In the genomic region with DNA sequence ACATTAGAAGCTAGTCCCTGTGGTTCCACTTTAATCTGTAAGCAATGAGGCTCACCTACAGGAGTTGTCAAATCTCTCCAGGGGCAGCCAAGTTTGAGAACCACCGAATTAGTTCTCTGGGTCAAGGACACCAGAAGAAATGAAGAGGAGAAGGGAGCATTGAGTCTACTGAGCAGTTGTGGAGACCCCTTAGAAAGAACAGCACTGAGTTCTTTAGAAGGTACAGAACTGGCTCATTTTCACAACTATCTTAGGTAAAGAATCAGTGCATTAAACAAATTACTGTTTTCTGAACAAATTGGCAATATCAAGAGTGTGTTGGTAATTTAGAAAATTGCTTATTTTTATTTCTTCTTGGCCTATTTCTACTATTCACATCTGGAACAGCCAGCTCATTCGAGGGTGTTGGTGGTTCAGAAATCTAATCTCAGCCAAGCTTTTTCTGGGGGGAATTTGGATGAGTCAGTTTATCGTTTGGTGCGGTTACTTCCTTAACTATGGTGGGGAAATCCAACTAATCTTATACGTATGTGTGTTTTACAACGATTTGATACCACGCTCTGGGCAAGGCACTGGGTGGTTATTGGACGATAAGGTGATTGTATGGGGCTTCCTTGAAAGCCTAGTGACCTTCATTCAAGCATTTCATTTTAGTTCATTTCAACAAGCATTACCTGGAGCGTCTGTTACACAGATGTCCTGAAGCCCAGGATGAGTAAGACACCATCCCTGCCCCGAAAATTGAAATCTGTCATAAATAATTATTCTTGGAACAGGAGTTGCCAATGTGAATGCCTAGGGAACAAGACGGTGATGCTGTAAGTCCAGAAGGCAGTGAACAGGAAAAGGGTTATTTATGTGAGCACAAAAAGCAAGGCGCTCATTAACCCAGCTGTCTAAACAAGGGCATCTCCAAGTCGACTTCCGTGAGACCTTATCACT, we compare ENCODE assay signal across 13 cellular contexts. TPM values are rescaled to one million over a fixed set of nuclear protein-coding genes. Genes with fewer than 3 reads are reported as not detected.
DNase-seq lines count a peak whose midpoint lies in the region; ATAC-seq and TF ChIP-seq lines count a peak whose summit lies in the region.
"Had no signal": no experiment of that assay in that cellular context is flagged by ENCODE, and none has a peak within 500 bp of the region (broad histone marks: within the 10 kb centered on the region; RNA-seq: fewer than 3 reads in every experiment).

No MANE protein-coding gene starts in this region.

- no peak overlapping the region for H3K27ac ChIP-seq in esophagus muscularis mucosa (replicated peaks in 1 of 4)
- H3K27ac ChIP-seq: sigmoid colon had no signal

- H3K4me3 ChIP-seq in cardiac fibroblast (replicated peaks in 1 of 2; ENCODE audit: low read depth in 2 of 2, low read length in 2 of 2) (no peak overlapping the region), esophagus muscularis mucosa (no peak overlapping the region)
- H3K4me3 ChIP-seq: sigmoid colon had no signal

- peaks cover 30% of the 10 kb centered on the region for H3K27me3 Mint-ChIP-seq in activated CD4-positive, alpha-beta memory T cell treated with anti-CD3 and anti-CD28 coated beads for 36 hours
- H3K27me3 Mint-ChIP-seq in activated CD4-positive, alpha-beta memory T cell treated with anti-CD3 and anti-CD28 coated beads, Interleukin-2, amount 10 ng/mL, durations not matched to agents 7 days and 5 days: peaks cover 14% of the 10 kb centered on the region

- H3K36me3 ChIP-seq in esophagus muscularis mucosa: no peaks in the 10 kb centered on the region
- H3K36me3 ChIP-seq: sigmoid colon had no signal

- peaks cover 13% of the 10 kb centered on the region for H3K4me1 Mint-ChIP-seq in activated CD4-positive, alpha-beta memory T cell treated with anti-CD3 and anti-CD28 coated beads for 36 hours (ENCODE audit: low read depth)
- peaks cover 10% of the 10 kb centered on the region for H3K4me1 Mint-ChIP-seq in activated CD4-positive, alpha-beta memory T cell treated with anti-CD3 and anti-CD28 coated beads, Interleukin-2, amount 10 ng/mL, durations not matched to agents 7 days and 5 days
- H3K4me1 Mint-ChIP-seq in stimulated activated effector memory CD8-positive, alpha-beta T cell treated with anti-CD3 and anti-CD28 coated beads, Interleukin-12 subunit alpha, Interleukin-12 subunit beta, amount 100 ng/mL, for 72 hours: peaks cover 25% of the 10 kb centered on the region

- no peaks in the 10 kb centered on the region for H3K4me1 ChIP-seq in esophagus muscularis mucosa
- H3K4me1 ChIP-seq: sigmoid colon had no signal

- TF ChIP-seq CTCF in cardiac fibroblast (IDR thresholded peaks at IDR 0.05; ENCODE audit: low read depth, low read length): no peak
- TF ChIP-seq CTCF in esophagus muscularis mucosa (IDR thresholded peaks at IDR 0.05): no peak

- no peak overlapping the region for H3K27ac Mint-ChIP-seq in activated CD4-positive, alpha-beta memory T cell treated with anti-CD3 and anti-CD28 coated beads for 36 hours
- no peak overlapping the region for H3K27ac Mint-ChIP-seq in activated CD4-positive, alpha-beta memory T cell treated with anti-CD3 and anti-CD28 coated beads, Interleukin-2, amount 10 ng/mL, durations not matched to agents 7 days and 5 days
- peak overlapping the region; percentile 50 for H3K27ac Mint-ChIP-seq in stimulated activated effector memory CD8-positive, alpha-beta T cell treated with anti-CD3 and anti-CD28 coated beads, Interleukin-12 subunit alpha, Interleukin-12 subunit beta, amount 100 ng/mL, for 72 hours
- H3K27ac Mint-ChIP-seq: T-cell had no signal

- peak; percentile 40 for DNase-seq in activated CD4-positive, alpha-beta memory T cell treated with anti-CD3 and anti-CD28 coated beads for 36 hours
- no peak for DNase-seq in activated CD4-positive, alpha-beta memory T cell treated with anti-CD3 and anti-CD28 coated beads, Interleukin-2, amount 10 ng/mL, durations not matched to agents 7 days and 5 days
- peak; percentile 57 to 68 for DNase-seq in cardiac fibroblast (ENCODE audit: low read depth in 2 of 2)
- DNase-seq in stimulated activated effector memory CD8-positive, alpha-beta T cell treated with anti-CD3 and anti-CD28 coated beads, Interleukin-12 subunit alpha, Interleukin-12 subunit beta, amount 100 ng/mL, for 72 hours (ENCODE audit: low spot score in 2 of 2): no peak
- DNase-seq in RKO (ENCODE audit: low spot score): no peak
- DNase-seq in NCI-H1105 (lab: John Stamatoyannopoulos, UW): no peak
- DNase-seq in esophagus muscularis mucosa (ENCODE audit: extremely low spot score): no peak
- DNase-seq: KBM-7, midbrain, NCI-H526, sigmoid colon, T-cell had no signal

- H3K9me3 ChIP-seq in esophagus muscularis mucosa: no peaks in the 10 kb centered on the region
- H3K9me3 ChIP-seq: sigmoid colon had no signal

- peak; percentile 49 for ATAC-seq in HG03439 (IDR thresholded peaks at IDR 0.05; ENCODE audit: unreplicated experiment)
- peak; percentile 86 for ATAC-seq in stimulated activated effector memory CD8-positive, alpha-beta T cell treated with anti-CD3 and anti-CD28 coated beads, Interleukin-12 subunit alpha, Interleukin-12 subunit beta, amount 100 ng/mL, for 72 hours
- ATAC-seq: T-cell had no signal

- 63% methylated on average over 14 of the region's 14 CpGs for WGBS in esophagus muscularis mucosa

- POLR2A ChIA-PET in activated CD4-positive, alpha-beta memory T cell treated with anti-CD3 and anti-CD28 coated beads for 36 hours (lab: Charles Lee): no interaction called here
- POLR2A ChIA-PET in activated CD4-positive, alpha-beta memory T cell treated with anti-CD3 and anti-CD28 coated beads, Interleukin-2, amount 10 ng/mL, durations not matched to agents 7 days and 5 days (lab: Charles Lee): no interaction called here

- H3K4me3 Mint-ChIP-seq in activated CD4-positive, alpha-beta memory T cell treated with anti-CD3 and anti-CD28 coated beads for 36 hours: no peak overlapping the region
- H3K4me3 Mint-ChIP-seq in activated CD4-positive, alpha-beta memory T cell treated with anti-CD3 and anti-CD28 coated beads, Interleukin-2, amount 10 ng/mL, durations not matched to agents 7 days and 5 days: no peak overlapping the region
- no peak overlapping the region for H3K4me3 Mint-ChIP-seq in stimulated activated effector memory CD8-positive, alpha-beta T cell treated with anti-CD3 and anti-CD28 coated beads, Interleukin-12 subunit alpha, Interleukin-12 subunit beta, amount 100 ng/mL, for 72 hours
- H3K4me3 Mint-ChIP-seq: T-cell had no signal

- H3K27me3 ChIP-seq in esophagus muscularis mucosa: peaks cover 0 to 42% (median 0%) of the 10 kb centered on the region in 4 donors
- H3K27me3 ChIP-seq: sigmoid colon had no signal

- H3K36me3 Mint-ChIP-seq in activated CD4-positive, alpha-beta memory T cell treated with anti-CD3 and anti-CD28 coated beads for 36 hours: no peaks in the 10 kb centered on the region
- no peaks in the 10 kb centered on the region for H3K36me3 Mint-ChIP-seq in activated CD4-positive, alpha-beta memory T cell treated with anti-CD3 and anti-CD28 coated beads, Interleukin-2, amount 10 ng/mL, durations not matched to agents 7 days and 5 days (ENCODE audit: low read depth)
- peaks cover 4% of the 10 kb centered on the region for H3K36me3 Mint-ChIP-seq in stimulated activated effector memory CD8-positive, alpha-beta T cell treated with anti-CD3 and anti-CD28 coated beads, Interleukin-12 subunit alpha, Interleukin-12 subunit beta, amount 100 ng/mL, for 72 hours
- H3K36me3 Mint-ChIP-seq: T-cell had no signal

- intact Hi-C loops in activated CD4-positive, alpha-beta memory T cell treated with anti-CD3 and anti-CD28 coated beads for 36 hours (cut with micrococcal nuclease): loop anchor here (10.0 kb wide), 1 partner anchor 195 kb away; a partner anchor contains a TSS
- intact Hi-C loops in esophagus muscularis mucosa (cut with DNase I): no loop called here

- CTCF ChIA-PET in activated CD4-positive, alpha-beta memory T cell treated with anti-CD3 and anti-CD28 coated beads for 36 hours (lab: Charles Lee): no interaction called here
- CTCF ChIA-PET in activated CD4-positive, alpha-beta memory T cell treated with anti-CD3 and anti-CD28 coated beads, Interleukin-2, amount 10 ng/mL, durations not matched to agents 7 days and 5 days (lab: Charles Lee): no interaction called here

- TF ChIP-seq POLR2A in esophagus muscularis mucosa (IDR thresholded peaks at IDR 0.05; ENCODE audit: low read depth): no peak

- H3K9me3 Mint-ChIP-seq in activated CD4-positive, alpha-beta memory T cell treated with anti-CD3 and anti-CD28 coated beads for 36 hours: no peaks in the 10 kb centered on the region
- H3K9me3 Mint-ChIP-seq in activated CD4-positive, alpha-beta memory T cell treated with anti-CD3 and anti-CD28 coated beads, Interleukin-2, amount 10 ng/mL, durations not matched to agents 7 days and 5 days: no peaks in the 10 kb centered on the region
- H3K9me3 Mint-ChIP-seq in stimulated activated effector memory CD8-positive, alpha-beta T cell treated with anti-CD3 and anti-CD28 coated beads, Interleukin-12 subunit alpha, Interleukin-12 subunit beta, amount 100 ng/mL, for 72 hours: no peaks in the 10 kb centered on the region
- H3K9me3 Mint-ChIP-seq: T-cell had no signal

- TF ChIP-seq EP300 in esophagus muscularis mucosa (IDR thresholded peaks at IDR 0.05): no peak

RNA-seq across cellular contexts. Expression of a gene that starts 52.0 kb away (rescaled TPM):
- total RNA-seq in activated CD4-positive, alpha-beta memory T cell treated with anti-CD3 and anti-CD28 coated beads for 36 hours: not detected
- total RNA-seq in activated CD4-positive, alpha-beta memory T cell treated with anti-CD3 and anti-CD28 coated beads, Interleukin-2, amount 10 ng/mL, durations not matched to agents 7 days and 5 days: not detected
- total RNA-seq in esophagus muscularis mucosa: under 1 TPM in 3 of 4 donors, not detected in 1; 0.13 to 0.86 (median 0.42) TPM

Comparison
In these comparisons a context has a peak if more than half of its experiments do, and no peak if none do; other contexts are left out.
1. DNase-seq: peak in activated CD4-positive, alpha-beta memory T cell treated with anti-CD3 and anti-CD28 coated beads for 36 hours (single experiment) and cardiac fibroblast (2 of 2); none in activated CD4-positive, alpha-beta memory T cell treated with anti-CD3 and anti-CD28 coated beads, Interleukin-2, amount 10 ng/mL, durations not matched to agents 7 days and 5 days (single experiment), stimulated activated effector memory CD8-positive, alpha-beta T cell treated with anti-CD3 and anti-CD28 coated beads, Interleukin-12 subunit alpha, Interleukin-12 subunit beta, amount 100 ng/mL, for 72 hours (0 of 2), RKO (single experiment), NCI-H1105 (single experiment) and esophagus muscularis mucosa (single experiment).